ENCODE assay signal across 8 cellular contexts in the genomic region with DNA sequence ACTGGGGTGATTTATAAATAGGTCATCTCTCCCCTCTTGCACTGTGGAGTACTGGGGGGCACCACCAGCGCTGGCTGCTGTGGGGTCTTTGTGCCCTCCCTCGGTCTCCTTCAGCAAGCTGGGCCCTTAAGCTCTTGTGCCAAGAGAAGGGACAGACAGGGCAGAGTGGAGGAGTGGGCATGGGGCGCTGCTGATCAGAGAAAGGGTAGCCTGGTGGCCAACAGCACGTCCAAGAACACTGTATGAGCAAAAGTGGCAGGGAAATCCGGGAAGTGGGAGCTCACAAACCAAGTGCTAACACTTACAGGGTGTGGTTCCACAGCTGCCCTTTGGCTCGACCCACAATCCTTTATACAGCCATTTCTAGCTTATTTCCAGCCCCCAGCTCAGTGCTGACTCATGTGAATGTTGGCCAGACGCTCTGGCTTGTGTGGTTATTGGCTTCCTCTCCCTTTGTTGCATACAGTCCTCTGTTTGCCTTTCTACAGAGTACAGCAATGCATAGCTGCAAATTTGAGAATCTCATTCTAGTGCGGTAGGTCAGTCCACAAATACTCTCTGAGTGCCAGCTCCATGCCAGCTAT.
A peak's percentile ranks its signal among the peaks of the same experiment; 100 is the strongest.
DNase-seq lines count a peak whose midpoint lies in the region; ATAC-seq and TF ChIP-seq lines count a peak whose summit lies in the region.

No MANE protein-coding gene starts in this region.

- DNase-seq in HFF-Myc (ENCODE audit: extremely low read depth, low read depth), result peak; percentile 47
- DNase-seq in OCI-M1 (lab: John Stamatoyannopoulos, UW), result peak; percentile 37
- peak; percentile 78 for DNase-seq in fibroblast of pulmonary artery (ENCODE audit: low read depth)
- peak; percentile 78 for DNase-seq in skeletal muscle cell (ENCODE audit: low read depth)

- TF ChIP-seq CTCF in HFF-Myc (IDR thresholded peaks at IDR 0.05; ENCODE audit: low read depth, low read length, missing control alignments) (no peak), fibroblast of pulmonary artery (IDR thresholded peaks at IDR 0.05; ENCODE audit: low read length, missing control alignments) (no peak)

- ATAC-seq in HG03342 (IDR thresholded peaks at IDR 0.05; ENCODE audit: unreplicated experiment) (no peak), HG02798 (IDR thresholded peaks at IDR 0.05; ENCODE audit: poor library complexity, unreplicated experiment) (no peak), GM21423 (IDR thresholded peaks at IDR 0.05; ENCODE audit: unreplicated experiment) (no peak), GM21576 (IDR thresholded peaks at IDR 0.05; ENCODE audit: unreplicated experiment) (no peak)

- H3K4me3 ChIP-seq in HFF-Myc (replicated peaks; ENCODE audit: low read depth, low read length) (no peak overlapping the region), fibroblast of pulmonary artery (replicated peaks; ENCODE audit: low read depth, low read length) (no peak overlapping the region), skeletal muscle cell (ENCODE audit: low read depth, low read length) (no peak overlapping the region)
